In the genomic region with DNA sequence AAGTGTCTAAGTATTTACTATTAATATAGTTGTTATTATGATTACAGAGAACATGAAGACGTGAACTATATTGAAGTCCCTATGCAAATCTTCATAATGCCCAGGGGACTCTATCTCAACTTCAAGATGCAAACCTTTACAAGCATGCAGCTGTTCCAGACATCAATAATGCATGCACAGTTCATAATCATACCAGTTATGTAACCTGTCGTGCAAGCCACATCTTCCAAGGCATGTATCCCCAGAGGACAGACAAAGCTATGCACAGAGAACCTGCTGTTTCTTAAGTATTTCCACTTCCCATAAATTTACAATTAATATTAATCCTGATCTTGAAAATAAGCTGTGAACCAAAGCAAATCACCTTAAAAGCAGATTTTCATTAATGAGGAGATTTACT, we compare ENCODE assay signal across 19 cellular contexts.
DNase-seq lines count a peak whose midpoint lies in the region; ATAC-seq, FAIRE-seq and TF ChIP-seq lines count a peak whose summit lies in the region.
"Had no signal": no experiment of that assay in that cellular context is flagged by ENCODE, and none has a peak within 500 bp of the region (broad histone marks: within the 10 kb centered on the region; RNA-seq: fewer than 3 reads in every experiment).

No MANE protein-coding gene starts in this region.

- H3K27me3 Mint-ChIP-seq in GM23338 (ENCODE audit: insufficient read depth, low read depth, poor library complexity): no peaks in the 10 kb centered on the region
- H3K27me3 Mint-ChIP-seq: B cell; CD4-positive, CD25-positive, alpha-beta regulatory T cell had no signal

- H3K36me3 Mint-ChIP-seq in GM23338 (ENCODE audit: low read depth): no peaks in the 10 kb centered on the region
- H3K36me3 Mint-ChIP-seq: CD4-positive, CD25-positive, alpha-beta regulatory T cell; CD8-positive, alpha-beta T cell had no signal

- H3K36me3 ChIP-seq in GM23338 (ENCODE audit: insufficient read depth): no peaks in the 10 kb centered on the region
- H3K36me3 ChIP-seq in neural cell (ENCODE audit: insufficient read depth, low read length): no peaks in the 10 kb centered on the region
- H3K36me3 ChIP-seq in small intestine (ENCODE audit: control insufficient read depth in 2 of 2, insufficient read depth in 2 of 2, low read length in 2 of 2): no peaks in the 10 kb centered on the region
- H3K36me3 ChIP-seq: BLaER1 had no signal

- H3K9me3 ChIP-seq in neural cell (ENCODE audit: low read length) (no peaks in the 10 kb centered on the region), small intestine (ENCODE audit: control insufficient read depth, low read depth) (no peaks in the 10 kb centered on the region)
- H3K9me3 ChIP-seq: BLaER1 had no signal

- no peak for ATAC-seq in GM23338
- no peak for ATAC-seq in GM21528 (IDR thresholded peaks at IDR 0.05; ENCODE audit: low FRiP score, unreplicated experiment)
- ATAC-seq: CD8-positive, alpha-beta T cell; HCT116 had no signal

- no peaks in the 10 kb centered on the region for H3K9me3 Mint-ChIP-seq in GM23338
- H3K9me3 Mint-ChIP-seq: H9 had no signal

- peaks cover 5% of the 10 kb centered on the region; the same call in 1 of the 2 replicates for H3K4me1 ChIP-seq in GM23338 (ENCODE audit: insufficient read depth)
- H3K4me1 ChIP-seq in small intestine (ENCODE audit: control insufficient read depth in 2 of 2, insufficient read depth in 1 of 2, low read depth in 1 of 2, low read length in 1 of 2): no peaks in the 10 kb centered on the region

- H3K4me1 Mint-ChIP-seq in GM23338: peaks cover 10% of the 10 kb centered on the region; the same call in 2 of the 3 replicates
- H3K4me1 Mint-ChIP-seq: CD4-positive, CD25-positive, alpha-beta regulatory T cell had no signal

- DNase-seq in GM23338 (ENCODE audit: low spot score) (no peak), NCI-H526 treated with DMSO at 0.1 percent for 48 hours (lab: John Stamatoyannopoulos, UW) (peak; percentile 7), NCI-H345 (lab: John Stamatoyannopoulos, UW) (no peak), small intestine (no peak)
- DNase-seq: CD4-positive, CD25-positive, alpha-beta regulatory T cell; CD8-positive, alpha-beta T cell; DMS 273 treated with DMSO at 0.1 percent for 48 hours; DMS79; GF-D8; GM23248; H9 had no signal

- H3K27me3 ChIP-seq in GM23338 (ENCODE audit: insufficient read depth) (no peaks in the 10 kb centered on the region), neural cell (ENCODE audit: insufficient read depth, low read depth, low read length) (no peaks in the 10 kb centered on the region), small intestine (ENCODE audit: control insufficient read depth in 2 of 2, insufficient read depth in 2 of 2, low read length in 2 of 2) (no peaks in the 10 kb centered on the region)
- H3K27me3 ChIP-seq: BLaER1 had no signal

- H3F3A ChIP-seq in GM23338 (replicated peaks; ENCODE audit: low read depth) (no peaks in the 10 kb centered on the region), neural cell (ENCODE audit: insufficient read depth, low read length, poor library complexity, severe bottlenecking) (peaks cover 5% of the 10 kb centered on the region)

- H3K79me2 ChIP-seq in GM23338 (replicated peaks; ENCODE audit: insufficient read depth): no peaks in the 10 kb centered on the region
- no peaks in the 10 kb centered on the region for H3K79me2 ChIP-seq in neural cell (replicated peaks; ENCODE audit: insufficient read depth, low read length)

- peak overlapping the region; percentile 52; the same call in 1 of the 2 replicates for H2AFZ ChIP-seq in GM23338
- H2AFZ ChIP-seq in neural cell (ENCODE audit: low read depth, low read length): no peak overlapping the region
- H2AFZ ChIP-seq: GM23248 had no signal

- WGBS in small intestine, 3 donors: 75 to 88% (median 82%) methylated on average over 2 of the region's 2 CpGs

- H3K4me2 ChIP-seq in GM23338 (no peak overlapping the region), neural cell (ENCODE audit: low read length) (no peak overlapping the region)
- H3K4me2 ChIP-seq: BLaER1 had no signal

- H4K20me1 ChIP-seq in GM23338 (replicated peaks; ENCODE audit: insufficient read depth) (no peaks in the 10 kb centered on the region), neural cell (ENCODE audit: insufficient read depth) (no peaks in the 10 kb centered on the region)
- H4K20me1 ChIP-seq: BLaER1 had no signal

- H3K4me3 Mint-ChIP-seq in GM23338: no peak overlapping the region
- H3K4me3 Mint-ChIP-seq: B cell; CD4-positive, CD25-positive, alpha-beta regulatory T cell; CD8-positive, alpha-beta T cell; H9 had no signal

- H3K27ac Mint-ChIP-seq in GM23338: no peak overlapping the region
- H3K27ac Mint-ChIP-seq: B cell; CD4-positive, CD25-positive, alpha-beta regulatory T cell; CD8-positive, alpha-beta T cell; H9 had no signal

- TF ChIP-seq EP300 in neural cell (conservative IDR thresholded peaks at IDR 0.05; ENCODE audit: poor library complexity, severe bottlenecking): peak; percentile 83

- peak overlapping the region; percentile 38 for H3K9ac ChIP-seq in neural cell (ENCODE audit: low read length)
- H3K9ac ChIP-seq: BLaER1, GM23248 had no signal

- H3K9me2 ChIP-seq in GM23338 (ENCODE audit: insufficient read depth) (no peaks in the 10 kb centered on the region), neural cell (ENCODE audit: insufficient read depth, low read length) (no peaks in the 10 kb centered on the region)

- H3K27ac ChIP-seq in GM23338 (ENCODE audit: low read depth) (no peak overlapping the region), neural cell (ENCODE audit: low read length) (peak overlapping the region; percentile 89), small intestine (ENCODE audit: low read depth in 1 of 2, low read length in 1 of 2) (no peak overlapping the region)
- H3K27ac ChIP-seq: BLaER1, C4-2B, GM23248 had no signal

- no peak for FAIRE-seq in small intestine (lab: Jason Lieb, UNC)
- FAIRE-seq: GM12891, GM18507 had no signal

- TF ChIP-seq RAD21 in neural cell (conservative IDR thresholded peaks at IDR 0.05): no peak

- TF ChIP-seq CTCF in GM23338 (conservative IDR thresholded peaks at IDR 0.05; ENCODE audit: low read depth in 2 of 2) (no peak), neural cell (IDR thresholded peaks at IDR 0.05; ENCODE audit: poor library complexity, severe bottlenecking) (no peak)

- H3K4me3 ChIP-seq in GM23338 (no peak overlapping the region), neural cell (ENCODE audit: low read length) (peak overlapping the region; percentile 28), small intestine (ENCODE audit: low read depth in 1 of 2, low read length in 2 of 2) (no peak overlapping the region)
- H3K4me3 ChIP-seq: BLaER1, GM23248 had no signal

TF ChIP-seq in neural cell, 6 proteins besides CTCF, POLR2A, EP300 and RAD21:
- TF ChIP-seq EZH2 (IDR thresholded peaks at IDR 0.05; ENCODE audit: borderline replicate concordance, insufficient read depth, low read length, poor library complexity, severe bottlenecking) (no peak), SMC3 (conservative IDR thresholded peaks at IDR 0.05; ENCODE audit: poor library complexity) (no peak), TAF1 (IDR thresholded peaks at IDR 0.05; ENCODE audit: low read depth) (no peak), POLR2AphosphoS5 (IDR thresholded peaks at IDR 0.05) (peak; percentile 74), MXI1 (conservative IDR thresholded peaks at IDR 0.05; ENCODE audit: poor library complexity, severe bottlenecking) (no peak)
- TF ChIP-seq, protein P1, sequence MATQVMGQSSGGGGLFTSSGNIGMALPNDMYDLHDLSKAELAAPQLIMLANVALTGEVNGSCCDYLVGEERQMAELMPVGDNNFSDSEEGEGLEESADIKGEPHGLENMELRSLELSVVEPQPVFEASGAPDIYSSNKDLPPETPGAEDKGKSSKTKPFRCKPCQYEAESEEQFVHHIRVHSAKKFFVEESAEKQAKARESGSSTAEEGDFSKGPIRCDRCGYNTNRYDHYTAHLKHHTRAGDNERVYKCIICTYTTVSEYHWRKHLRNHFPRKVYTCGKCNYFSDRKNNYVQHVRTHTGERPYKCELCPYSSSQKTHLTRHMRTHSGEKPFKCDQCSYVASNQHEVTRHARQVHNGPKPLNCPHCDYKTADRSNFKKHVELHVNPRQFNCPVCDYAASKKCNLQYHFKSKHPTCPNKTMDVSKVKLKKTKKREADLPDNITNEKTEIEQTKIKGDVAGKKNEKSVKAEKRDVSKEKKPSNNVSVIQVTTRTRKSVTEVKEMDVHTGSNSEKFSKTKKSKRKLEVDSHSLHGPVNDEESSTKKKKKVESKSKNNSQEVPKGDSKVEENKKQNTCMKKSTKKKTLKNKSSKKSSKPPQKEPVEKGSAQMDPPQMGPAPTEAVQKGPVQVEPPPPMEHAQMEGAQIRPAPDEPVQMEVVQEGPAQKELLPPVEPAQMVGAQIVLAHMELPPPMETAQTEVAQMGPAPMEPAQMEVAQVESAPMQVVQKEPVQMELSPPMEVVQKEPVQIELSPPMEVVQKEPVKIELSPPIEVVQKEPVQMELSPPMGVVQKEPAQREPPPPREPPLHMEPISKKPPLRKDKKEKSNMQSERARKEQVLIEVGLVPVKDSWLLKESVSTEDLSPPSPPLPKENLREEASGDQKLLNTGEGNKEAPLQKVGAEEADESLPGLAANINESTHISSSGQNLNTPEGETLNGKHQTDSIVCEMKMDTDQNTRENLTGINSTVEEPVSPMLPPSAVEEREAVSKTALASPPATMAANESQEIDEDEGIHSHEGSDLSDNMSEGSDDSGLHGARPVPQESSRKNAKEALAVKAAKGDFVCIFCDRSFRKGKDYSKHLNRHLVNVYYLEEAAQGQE (IDR thresholded peaks at IDR 0.05; ENCODE audit: borderline replicate concordance): no peak
TF ChIP-seq in neural cell: peak in this region for 1.
